ENCODE assay signal across 33 cellular contexts in genomic region chr12:41998451-41998850, GRCh38.
"Had no signal": no experiment of that assay in that cellular context is flagged by ENCODE, and none has a peak within 500 bp of the region (broad histone marks: within the 10 kb centered on the region; RNA-seq: fewer than 3 reads in every experiment).

No MANE protein-coding gene starts in this region.

- H3K27me3 Mint-ChIP-seq: activated CD4-positive, alpha-beta T cell treated with anti-CD3 and anti-CD28 coated beads, Interleukin-2, amount 10 ng/mL, durations not matched to agents 24 days and 14 days had no signal

- H3K9me3 Mint-ChIP-seq: activated CD4-positive, alpha-beta memory T cell treated with anti-CD3 and anti-CD28 coated beads for 36 hours; activated CD4-positive, alpha-beta T cell treated with anti-CD3 and anti-CD28 coated beads, Interleukin-2, amount 10 ng/mL, durations not matched to agents 24 days and 14 days; activated naive CD4-positive, alpha-beta T cell treated with anti-CD3 and anti-CD28 coated beads, Interleukin-2, amount 10 ng/mL, durations not matched to agents 7 days and 5 days; activated naive CD4-positive, alpha-beta T cell treated with anti-CD3 and anti-CD28 coated beads, Interleukin-2, amount 50 U/mL, for 72 hours; activated naive CD8-positive, alpha-beta T cell treated with anti-CD3 and anti-CD28 coated beads, Interleukin-2, amount 10 ng/mL, durations not matched to agents 7 days and 5 days; activated T-cell treated with anti-CD3 and anti-CD28 coated beads, Interleukin-2, amount 50 U/mL, for 24 hours; activated T-cell treated with anti-CD3 and anti-CD28 coated beads, Interleukin-2, amount 50 U/mL, for 72 hours; effector memory CD8-positive, alpha-beta T cell; T-cell; T-helper 1 cell treated with Interleukin-12 subunit alpha and Interleukin-12 subunit beta and Interleukin-4 antibody, amounts not matched to agents 30 μg/mL and 1 μg/mL, for 36 hours had no signal

- H3K27me3 ChIP-seq: ascending aorta, breast epithelium, cardiac muscle cell, esophagus muscularis mucosa, foreskin keratinocyte, gastrocnemius medialis had no signal

- ATAC-seq: activated CD4-positive, alpha-beta T cell treated with anti-CD3 and anti-CD28 coated beads for 36 hours; activated CD8-positive, alpha-beta memory T cell treated with anti-CD3 and anti-CD28 coated beads, Interleukin-2, amount 10 ng/mL, durations not matched to agents 7 days and 5 days; activated CD8-positive, alpha-beta T cell treated with anti-CD3 and anti-CD28 coated beads, Interleukin-2, amount 10 ng/mL, durations not matched to agents 7 days and 5 days; activated naive CD4-positive, alpha-beta T cell treated with anti-CD3 and anti-CD28 coated beads, Interleukin-2, amount 50 U/mL, for 72 hours; activated T-cell treated with anti-CD3 and anti-CD28 coated beads, Interleukin-2, amount 50 U/mL, for 72 hours; effector memory CD8-positive, alpha-beta T cell; foreskin keratinocyte; gastrocnemius medialis; T-cell had no signal

- DNase-seq: activated CD4-positive, alpha-beta memory T cell treated with anti-CD3 and anti-CD28 coated beads for 36 hours; activated CD4-positive, alpha-beta T cell treated with anti-CD3 and anti-CD28 coated beads for 36 hours; activated CD4-positive, alpha-beta T cell treated with anti-CD3 and anti-CD28 coated beads, Interleukin-2, amount 10 ng/mL, durations not matched to agents 24 days and 14 days; activated CD4-positive, CD25-positive, alpha-beta regulatory T cell; activated CD4-positive, CD25-positive, alpha-beta regulatory T cell treated with anti-CD3 and anti-CD28 coated beads, Interleukin-2, amount 50 U/mL, for 72 hours; activated CD8-positive, alpha-beta memory T cell treated with anti-CD3 and anti-CD28 coated beads, Interleukin-2, amount 10 ng/mL, durations not matched to agents 7 days and 5 days; activated CD8-positive, alpha-beta memory T cell treated with anti-CD3 and anti-CD28 coated beads, Interleukin-2, amount 50 U/mL, for 48 hours; activated CD8-positive, alpha-beta T cell treated with anti-CD3 and anti-CD28 coated beads, Interleukin-2, amount 10 ng/mL, durations not matched to agents 7 days and 5 days; activated gamma-delta T cell; activated naive CD4-positive, alpha-beta T cell; activated naive CD4-positive, alpha-beta T cell treated with anti-CD3 and anti-CD28 coated beads, Interleukin-2, amount 10 ng/mL, durations not matched to agents 7 days and 5 days; activated naive CD8-positive, alpha-beta T cell treated with anti-CD3 and anti-CD28 coated beads, Interleukin-2, amount 10 ng/mL, durations not matched to agents 7 days and 5 days; activated T-cell treated with anti-CD3 and anti-CD28 coated beads for 4 hours; activated T-cell treated with anti-CD3 and anti-CD28 coated beads, Interleukin-2, amount 50 U/mL, for 24 hours; activated T-cell treated with anti-CD3 and anti-CD28 coated beads, Interleukin-2, amount 50 U/mL, for 72 hours; central memory CD4-positive, alpha-beta T cell; cortex of kidney; dermis blood vessel endothelial cell; effector CD4-positive, alpha-beta T cell; effector memory CD8-positive, alpha-beta T cell; erythroblast; foreskin keratinocyte; gastrocnemius medialis; glutamatergic neuron; SW 1271; T-cell had no signal

- H3K36me3 ChIP-seq: ascending aorta, breast epithelium, cardiac muscle cell, esophagus muscularis mucosa, gastrocnemius medialis had no signal

- H3K9me3 ChIP-seq: ascending aorta, breast epithelium, esophagus muscularis mucosa, gastrocnemius medialis had no signal

- H3K4me3 ChIP-seq: ascending aorta, breast epithelium, cardiac muscle cell, esophagus muscularis mucosa, gastrocnemius medialis had no signal

- H3K27ac ChIP-seq: ascending aorta, breast epithelium, cardiac muscle cell, esophagus muscularis mucosa, foreskin keratinocyte, gastrocnemius medialis had no signal

- H3K36me3 Mint-ChIP-seq: activated CD4-positive, alpha-beta memory T cell treated with anti-CD3 and anti-CD28 coated beads for 36 hours; activated CD8-positive, alpha-beta memory T cell treated with anti-CD3 and anti-CD28 coated beads, Interleukin-2, amount 10 ng/mL, durations not matched to agents 7 days and 5 days; activated naive CD4-positive, alpha-beta T cell treated with anti-CD3 and anti-CD28 coated beads, Interleukin-2, amount 10 ng/mL, durations not matched to agents 7 days and 5 days; activated naive CD4-positive, alpha-beta T cell treated with anti-CD3 and anti-CD28 coated beads, Interleukin-2, amount 50 U/mL, for 72 hours; activated naive CD8-positive, alpha-beta T cell treated with anti-CD3 and anti-CD28 coated beads, Interleukin-2, amount 10 ng/mL, durations not matched to agents 7 days and 5 days; brain; T-cell had no signal

- H3K4me1 ChIP-seq: ascending aorta, breast epithelium, esophagus muscularis mucosa, foreskin keratinocyte, gastrocnemius medialis had no signal

- H3K4me3 Mint-ChIP-seq: activated CD4-positive, alpha-beta memory T cell treated with anti-CD3 and anti-CD28 coated beads for 36 hours; activated CD4-positive, alpha-beta T cell treated with anti-CD3 and anti-CD28 coated beads for 36 hours; activated CD4-positive, alpha-beta T cell treated with anti-CD3 and anti-CD28 coated beads, Interleukin-2, amount 10 ng/mL, durations not matched to agents 24 days and 14 days; activated CD8-positive, alpha-beta memory T cell treated with anti-CD3 and anti-CD28 coated beads, Interleukin-2, amount 10 ng/mL, durations not matched to agents 7 days and 5 days; activated CD8-positive, alpha-beta T cell treated with anti-CD3 and anti-CD28 coated beads, Interleukin-2, amount 10 ng/mL, durations not matched to agents 7 days and 5 days; activated naive CD4-positive, alpha-beta T cell treated with anti-CD3 and anti-CD28 coated beads, Interleukin-2, amount 10 ng/mL, durations not matched to agents 7 days and 5 days; activated naive CD8-positive, alpha-beta T cell treated with anti-CD3 and anti-CD28 coated beads, Interleukin-2, amount 10 ng/mL, durations not matched to agents 7 days and 5 days; activated T-cell treated with anti-CD3 and anti-CD28 coated beads, Interleukin-2, amount 50 U/mL, for 24 hours; activated T-cell treated with anti-CD3 and anti-CD28 coated beads, Interleukin-2, amount 50 U/mL, for 72 hours; brain; effector memory CD8-positive, alpha-beta T cell; T-cell; T-helper 1 cell treated with Interleukin-12 subunit alpha and Interleukin-12 subunit beta and Interleukin-4 antibody, amounts not matched to agents 30 μg/mL and 1 μg/mL, for 36 hours had no signal

- H3K27ac Mint-ChIP-seq: activated CD4-positive, alpha-beta memory T cell treated with anti-CD3 and anti-CD28 coated beads for 36 hours; activated CD4-positive, alpha-beta T cell treated with anti-CD3 and anti-CD28 coated beads for 36 hours; activated CD4-positive, alpha-beta T cell treated with anti-CD3 and anti-CD28 coated beads, Interleukin-2, amount 10 ng/mL, durations not matched to agents 24 days and 14 days; activated CD8-positive, alpha-beta memory T cell treated with anti-CD3 and anti-CD28 coated beads, Interleukin-2, amount 10 ng/mL, durations not matched to agents 7 days and 5 days; activated CD8-positive, alpha-beta T cell treated with anti-CD3 and anti-CD28 coated beads, Interleukin-2, amount 10 ng/mL, durations not matched to agents 7 days and 5 days; activated naive CD4-positive, alpha-beta T cell treated with anti-CD3 and anti-CD28 coated beads, Interleukin-2, amount 10 ng/mL, durations not matched to agents 7 days and 5 days; activated naive CD4-positive, alpha-beta T cell treated with anti-CD3 and anti-CD28 coated beads, Interleukin-2, amount 50 U/mL, for 72 hours; activated naive CD8-positive, alpha-beta T cell treated with anti-CD3 and anti-CD28 coated beads, Interleukin-2, amount 10 ng/mL, durations not matched to agents 7 days and 5 days; activated T-cell treated with anti-CD3 and anti-CD28 coated beads, Interleukin-2, amount 50 U/mL, for 24 hours; activated T-cell treated with anti-CD3 and anti-CD28 coated beads, Interleukin-2, amount 50 U/mL, for 72 hours; brain; effector memory CD8-positive, alpha-beta T cell; T-cell; T-helper 1 cell treated with Interleukin-12 subunit alpha and Interleukin-12 subunit beta and Interleukin-4 antibody, amounts not matched to agents 30 μg/mL and 1 μg/mL, for 36 hours had no signal

- H3K4me1 Mint-ChIP-seq: activated CD4-positive, alpha-beta T cell treated with anti-CD3 and anti-CD28 coated beads for 36 hours; activated CD4-positive, alpha-beta T cell treated with anti-CD3 and anti-CD28 coated beads, Interleukin-2, amount 10 ng/mL, durations not matched to agents 24 days and 14 days; activated CD8-positive, alpha-beta memory T cell treated with anti-CD3 and anti-CD28 coated beads, Interleukin-2, amount 10 ng/mL, durations not matched to agents 7 days and 5 days; activated naive CD4-positive, alpha-beta T cell treated with anti-CD3 and anti-CD28 coated beads, Interleukin-2, amount 10 ng/mL, durations not matched to agents 7 days and 5 days; activated naive CD8-positive, alpha-beta T cell treated with anti-CD3 and anti-CD28 coated beads, Interleukin-2, amount 10 ng/mL, durations not matched to agents 7 days and 5 days; T-cell had no signal
